30 cellular contexts compared by ENCODE assay signal in the genomic region with DNA sequence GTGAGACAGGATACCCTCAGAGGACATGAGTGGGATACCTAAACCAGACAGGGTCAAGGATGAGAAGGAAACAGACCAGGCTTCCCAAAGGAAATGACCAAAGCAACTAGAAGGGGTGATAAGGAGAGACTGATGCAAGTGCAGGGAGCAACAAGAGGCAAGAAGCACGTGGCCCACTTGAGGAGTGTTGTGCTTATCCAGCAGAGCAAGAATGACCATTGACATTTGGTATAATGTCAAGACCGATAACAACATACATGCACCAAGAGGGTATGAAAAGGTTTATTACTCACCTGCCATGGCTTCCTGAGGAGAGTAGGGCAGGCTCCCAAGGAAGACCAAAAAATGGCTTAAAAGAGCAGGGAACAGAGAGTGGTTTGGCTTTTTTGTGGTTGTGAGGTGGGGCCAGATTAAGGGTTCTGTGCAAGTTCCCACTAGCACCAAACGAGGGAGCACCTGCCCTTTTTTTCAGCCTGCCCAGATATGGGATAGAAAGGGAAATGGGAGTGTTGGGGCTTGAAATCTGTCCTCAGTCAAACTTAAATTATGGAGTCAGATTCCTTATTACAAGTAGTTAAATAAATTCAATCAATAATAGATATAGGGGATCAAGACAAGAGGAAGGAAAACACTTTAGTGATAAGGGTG.
DNase-seq lines count a peak whose midpoint lies in the region; ATAC-seq, FAIRE-seq and TF ChIP-seq lines count a peak whose summit lies in the region.
"Had no signal": no experiment of that assay in that cellular context is flagged by ENCODE, and none has a peak within 500 bp of the region (broad histone marks: within the 10 kb centered on the region; RNA-seq: fewer than 3 reads in every experiment).

No MANE protein-coding gene starts in this region.

- no peak overlapping the region for H2AFZ ChIP-seq in HCT116 (ENCODE audit: low read depth, low read length, poor library complexity, severe bottlenecking)
- H2AFZ ChIP-seq: hepatocyte had no signal

- H3K9me3 ChIP-seq in HCT116 (ENCODE audit: control insufficient read depth in 1 of 2, insufficient read depth in 1 of 2, low read depth in 1 of 2, low read length in 2 of 2) (peaks cover 0 to 5% of the 10 kb centered on the region in 2 experiments; a peak in 1 of 4 replicates), WERI-Rb-1 (ENCODE audit: severe bottlenecking) (no peaks in the 10 kb centered on the region), left lung (no peaks in the 10 kb centered on the region), small intestine (ENCODE audit: control insufficient read depth, low read depth) (no peaks in the 10 kb centered on the region)
- H3K9me3 ChIP-seq: spleen, tibial artery had no signal

- peaks cover 0 to 6% of the 10 kb centered on the region in 2 donors for H3K9me3 Mint-ChIP-seq in activated T-cell treated with anti-CD3 and anti-CD28 coated beads, Interleukin-2, amount 50 U/mL, for 72 hours
- H3K9me3 Mint-ChIP-seq: activated T-helper 1 cell treated with anti-CD3 and anti-CD28 coated beads, Interleukin-12 subunit alpha, Interleukin-12 subunit beta, Interleukin-2, Interleukin-4 antibody, amounts not matched to agents 30 ng/mL and 10 ng/mL and 1 ng/mL, durations not matched to agents 14 hours and 24 hours and 36 hours; stimulated activated naive CD8-positive, alpha-beta T cell treated with anti-CD3 and anti-CD28 coated beads, Interleukin-15, Interleukin-2, amounts not matched to agents 100 ng/mL and 50 ng/mL, for 24 hours had no signal

- H3K36me3 Mint-ChIP-seq in activated T-cell treated with anti-CD3 and anti-CD28 coated beads, Interleukin-2, amount 50 U/mL, for 72 hours (ENCODE audit: insufficient read depth in 2 of 2) = no peaks in the 10 kb centered on the region
- H3K36me3 Mint-ChIP-seq: activated naive CD4-positive, alpha-beta T cell treated with anti-CD3 and anti-CD28 coated beads, Interleukin-2, amount 50 U/mL, for 72 hours; CD4-positive, alpha-beta memory T cell had no signal

- no peaks in the 10 kb centered on the region; the same call in 1 of the 2 replicates for H4K20me1 ChIP-seq in HCT116 (ENCODE audit: insufficient read depth)

- no peak overlapping the region for H3K4me3 Mint-ChIP-seq in activated T-cell treated with anti-CD3 and anti-CD28 coated beads, Interleukin-2, amount 50 U/mL, for 72 hours
- H3K4me3 Mint-ChIP-seq: activated CD4-positive, alpha-beta T cell treated with anti-CD3 and anti-CD28 coated beads for 36 hours; activated T-helper 1 cell treated with anti-CD3 and anti-CD28 coated beads, Interleukin-12 subunit alpha, Interleukin-12 subunit beta, Interleukin-2, Interleukin-4 antibody, amounts not matched to agents 30 ng/mL and 10 ng/mL and 1 ng/mL, durations not matched to agents 14 hours and 24 hours and 36 hours; CD4-positive, alpha-beta memory T cell; stimulated activated naive CD8-positive, alpha-beta T cell treated with anti-CD3 and anti-CD28 coated beads, Interleukin-15, Interleukin-2, amounts not matched to agents 100 ng/mL and 50 ng/mL, for 24 hours had no signal

- RAD21 ChIA-PET in HCT116 (lab: Charles Lee; ENCODE audit: low non-redundant PET in 1 of 2, low total read pairs in 2 of 2, uncharacterized antibody in 2 of 2, unreplicated experiment in 2 of 2) = no interaction called here

- no peak for TF ChIP-seq POLR2A in HCT116 (IDR thresholded peaks at IDR 0.05; ENCODE audit: borderline replicate concordance, extremely low read depth, insufficient read depth, insufficient read length)

- CTCF ChIA-PET in HCT116 (lab: Charles Lee) = no interaction called here

- H3K4me1 ChIP-seq in HCT116 (ENCODE audit: control insufficient read depth in 1 of 2, insufficient read depth in 2 of 2, low read length in 2 of 2) (no peaks in the 10 kb centered on the region), left lung (peaks cover 0 to 4% of the 10 kb centered on the region in 2 donors), small intestine (ENCODE audit: control insufficient read depth in 2 of 2, insufficient read depth in 1 of 2, low read depth in 1 of 2, low read length in 1 of 2) (no peaks in the 10 kb centered on the region)
- H3K4me1 ChIP-seq: spleen, tibial artery had no signal

- no peak overlapping the region for H3K27ac Mint-ChIP-seq in activated T-cell treated with anti-CD3 and anti-CD28 coated beads, Interleukin-2, amount 50 U/mL, for 72 hours
- H3K27ac Mint-ChIP-seq: activated CD4-positive, alpha-beta T cell treated with anti-CD3 and anti-CD28 coated beads for 36 hours; activated naive CD4-positive, alpha-beta T cell treated with anti-CD3 and anti-CD28 coated beads, Interleukin-2, amount 50 U/mL, for 72 hours; activated T-helper 1 cell treated with anti-CD3 and anti-CD28 coated beads, Interleukin-12 subunit alpha, Interleukin-12 subunit beta, Interleukin-2, Interleukin-4 antibody, amounts not matched to agents 30 ng/mL and 10 ng/mL and 1 ng/mL, durations not matched to agents 14 hours and 24 hours and 36 hours; CD4-positive, alpha-beta memory T cell; stimulated activated naive CD8-positive, alpha-beta T cell treated with anti-CD3 and anti-CD28 coated beads, Interleukin-15, Interleukin-2, amounts not matched to agents 100 ng/mL and 50 ng/mL, for 24 hours had no signal

- H3K9ac ChIP-seq in HCT116 (ENCODE audit: low read length) = no peak overlapping the region

- ATAC-seq in HCT116 (no peak), left lung (peak; percentile 76)
- ATAC-seq in activated T-cell treated with anti-CD3 and anti-CD28 coated beads, Interleukin-2, amount 50 U/mL, for 72 hours (replicated peaks in 1 of 2) = no peak
- ATAC-seq: activated CD4-positive, alpha-beta T cell treated with anti-CD3 and anti-CD28 coated beads for 36 hours; activated naive CD4-positive, alpha-beta T cell treated with anti-CD3 and anti-CD28 coated beads, Interleukin-2, amount 50 U/mL, for 72 hours; Right ventricle myocardium inferior had no signal

- POLR2A ChIA-PET in HCT116 (lab: Charles Lee) = no interaction called here

- H3K4me3 ChIP-seq in HCT116 (replicated peaks in 1 of 2; ENCODE audit: low read depth in 1 of 2, low read length in 2 of 2) = no peak overlapping the region
- H3K4me3 ChIP-seq in WERI-Rb-1 (ENCODE audit: low read depth, low read length) = no peak overlapping the region
- H3K4me3 ChIP-seq in left lung = no peak overlapping the region
- H3K4me3 ChIP-seq in small intestine (ENCODE audit: low read depth in 1 of 2, low read length in 2 of 2) = no peak overlapping the region
- H3K4me3 ChIP-seq: hepatocyte, spleen, tibial artery had no signal

- H3K9me2 ChIP-seq in HCT116 (ENCODE audit: insufficient read depth) = no peaks in the 10 kb centered on the region

- H3K36me3 ChIP-seq in HCT116 (ENCODE audit: control insufficient read depth in 1 of 2, insufficient read depth in 2 of 2, low read length in 2 of 2) (no peaks in the 10 kb centered on the region), WERI-Rb-1 (no peaks in the 10 kb centered on the region), left lung (no peaks in the 10 kb centered on the region), small intestine (ENCODE audit: control insufficient read depth in 2 of 2, insufficient read depth in 2 of 2, low read length in 2 of 2) (no peaks in the 10 kb centered on the region)
- H3K36me3 ChIP-seq: spleen, tibial artery had no signal

- no peaks in the 10 kb centered on the region for H3K27me3 Mint-ChIP-seq in activated T-cell treated with anti-CD3 and anti-CD28 coated beads, Interleukin-2, amount 50 U/mL, for 72 hours (ENCODE audit: low read depth)
- H3K27me3 Mint-ChIP-seq: activated CD4-positive, alpha-beta T cell treated with anti-CD3 and anti-CD28 coated beads for 36 hours; CD4-positive, alpha-beta memory T cell; stimulated activated naive CD8-positive, alpha-beta T cell treated with anti-CD3 and anti-CD28 coated beads, Interleukin-15, Interleukin-2, amounts not matched to agents 100 ng/mL and 50 ng/mL, for 24 hours had no signal

- no peaks in the 10 kb centered on the region for H3K4me1 Mint-ChIP-seq in activated T-cell treated with anti-CD3 and anti-CD28 coated beads, Interleukin-2, amount 50 U/mL, for 72 hours (ENCODE audit: low read depth)
- H3K4me1 Mint-ChIP-seq: activated CD4-positive, alpha-beta T cell treated with anti-CD3 and anti-CD28 coated beads for 36 hours; CD4-positive, alpha-beta memory T cell had no signal

- FAIRE-seq in small intestine (lab: Jason Lieb, UNC) = no peak
- FAIRE-seq: astrocyte, GM12892, GM19239 had no signal

- H3K27me3 ChIP-seq in HCT116 (ENCODE audit: insufficient read depth, low read length) = no peaks in the 10 kb centered on the region
- H3K27me3 ChIP-seq in WERI-Rb-1 (ENCODE audit: insufficient read depth, low read depth, severe bottlenecking) = no peaks in the 10 kb centered on the region
- no peaks in the 10 kb centered on the region for H3K27me3 ChIP-seq in left lung
- no peaks in the 10 kb centered on the region for H3K27me3 ChIP-seq in small intestine (ENCODE audit: control insufficient read depth in 2 of 2, insufficient read depth in 2 of 2, low read length in 2 of 2)
- H3K27me3 ChIP-seq: hepatocyte, spleen had no signal

- DNase-seq in HCT116 (ENCODE audit: low read depth, low spot score) (no peak), WERI-Rb-1 (peak; percentile 10), left lung (peak in 1 of 2 donors; percentile 63), small intestine (no peak), COLO668 (lab: John Stamatoyannopoulos, UW; ENCODE audit: unreplicated experiment) (no peak), AG20443 (ENCODE audit: low spot score) (no peak)
- no peak for DNase-seq in activated T-cell treated with anti-CD3 and anti-CD28 coated beads, Interleukin-2, amount 50 U/mL, for 72 hours
- DNase-seq: activated CD4-positive, alpha-beta T cell treated with anti-CD3 and anti-CD28 coated beads for 36 hours; CD4-positive, alpha-beta memory T cell; DMS79 treated with DMSO at 0.1 percent for 48 hours; effector CD4-positive, alpha-beta T cell; foreskin melanocyte; islet precursor cell; MM.1S; NCI-H1694; NCI-H526; OCI-M1; spleen; stimulated activated CD4-positive, alpha-beta T cell treated with anti-CD3 and anti-CD28 coated beads, Interleukin-4, amount 100 ng/mL, for 1 hour; SW 1271; tibial artery had no signal

- peak overlapping the region; percentile 14; the same call in 1 of the 2 replicates for H3K27ac ChIP-seq in C4-2B
- H3K27ac ChIP-seq in HCT116 (ENCODE audit: low read depth, low read length) = no peak overlapping the region
- H3K27ac ChIP-seq in WERI-Rb-1 = no peak overlapping the region
- H3K27ac ChIP-seq in left lung = no peak overlapping the region
- no peak overlapping the region for H3K27ac ChIP-seq in small intestine (ENCODE audit: low read depth in 1 of 2, low read length in 1 of 2)
- H3K27ac ChIP-seq: hepatocyte, spleen, tibial artery had no signal

- TF ChIP-seq RAD21 in HCT116 (IDR thresholded peaks at IDR 0.05; ENCODE audit: low read depth) = 0 out of 2 replicates have a peak, but pooled peaks have one; percentile 7

- TF ChIP-seq CTCF in C4-2B (conservative IDR thresholded peaks at IDR 0.05) (peak; percentile 13; the same call in 1 of the 2 replicates), HCT116 (IDR thresholded peaks at IDR 0.05 in 2 of 3, conservative IDR thresholded peaks at IDR 0.05 in 1 of 3; ENCODE audit: borderline replicate concordance in 1 of 3, insufficient read depth in 1 of 3, low read depth in 2 of 3, low read length in 2 of 3) (no peak), WERI-Rb-1 (IDR thresholded peaks at IDR 0.05; ENCODE audit: low read depth, low read length) (peak; percentile 32; the same call in 1 of the 2 replicates), left lung (IDR thresholded peaks at IDR 0.05) (no peak)

- H3K4me2 ChIP-seq in HCT116 (ENCODE audit: low read length) = no peak overlapping the region
- H3K4me2 ChIP-seq: hepatocyte had no signal

- WGBS in small intestine, 3 donors = 63 to 76% (median 72%) methylated on average over 3 of the region's 3 CpGs

- no TSS peak for BruUV-seq in HCT116 (replicated peaks; lab: Mats Ljungman, UMichigan)

- intact Hi-C loops in HCT116 (cut with micrococcal nuclease) (no loop called here), left lung (cut with DNase I) (no loop called here)

- H3K79me2 ChIP-seq in HCT116 (ENCODE audit: insufficient read depth, low read length) = no peaks in the 10 kb centered on the region
- H3K79me2 ChIP-seq: hepatocyte had no signal

Comparison
In these comparisons a context has a peak if more than half of its experiments do, and no peak if none do; other contexts are left out.
1. CTCF ChIP-seq: peak in C4-2B (single experiment) and WERI-Rb-1 (single experiment); none in HCT116 (0 of 3) and left lung (0 of 2).